ENCODE assay signal across 10 cellular contexts in genomic region chr11:72069200-72069599, GRCh38. TPM values are rescaled to one million over a fixed set of nuclear protein-coding genes. Genes with fewer than 3 reads are reported as not detected.
A peak's percentile ranks its signal among the peaks of the same experiment; 100 is the strongest.
DNase-seq lines count a peak whose midpoint lies in the region; ATAC-seq, FAIRE-seq and TF ChIP-seq lines count a peak whose summit lies in the region.
"Had no signal": no experiment of that assay in that cellular context is flagged by ENCODE, and none has a peak within 500 bp of the region (broad histone marks: within the 10 kb centered on the region; RNA-seq: fewer than 3 reads in every experiment).

No MANE protein-coding gene starts in this region.

- H3K27ac ChIP-seq in left ventricle myocardium inferior (replicated peaks) (peak overlapping the region; percentile 76), small intestine (ENCODE audit: low read depth in 1 of 2, low read length in 1 of 2) (peak overlapping the region; percentile 75 to 84)

- peaks cover 55% of the 10 kb centered on the region for H3K4me1 ChIP-seq in left ventricle myocardium inferior
- H3K4me1 ChIP-seq in small intestine (ENCODE audit: control insufficient read depth in 2 of 2, insufficient read depth in 1 of 2, low read depth in 1 of 2, low read length in 1 of 2), result peaks cover 1 to 12% of the 10 kb centered on the region in 2 donors

- no peaks in the 10 kb centered on the region for H3K27me3 ChIP-seq in left ventricle myocardium inferior (ENCODE audit: low read depth)
- no peaks in the 10 kb centered on the region for H3K27me3 ChIP-seq in small intestine (ENCODE audit: control insufficient read depth in 2 of 2, insufficient read depth in 2 of 2, low read length in 2 of 2)

- ATAC-seq in GM19463 (IDR thresholded peaks at IDR 0.05; ENCODE audit: unreplicated experiment) (peak; percentile 22), GM21825 (IDR thresholded peaks at IDR 0.05; ENCODE audit: unreplicated experiment) (no peak)
- ATAC-seq in activated T-helper 17 cell treated with anti-CD3 and anti-CD28 coated beads, Interleukin-2, amount 50 U/mL, for 72 hours (replicated peaks), result peak; percentile 67

- TF ChIP-seq CTCF in left ventricle myocardium inferior (IDR thresholded peaks at IDR 0.05; ENCODE audit: borderline replicate concordance), result no peak

- no peak for FAIRE-seq in small intestine (lab: Jason Lieb, UNC)

- DNase-seq in left ventricle myocardium inferior (no peak), small intestine (no peak), inferior parietal cortex (ENCODE audit: extremely low spot score) (no peak), DMS79 treated with DMSO at 0.1 percent for 48 hours (lab: John Stamatoyannopoulos, UW) (no peak)
- DNase-seq in activated naive CD4-positive, alpha-beta T cell treated with anti-CD3 and anti-CD28 coated beads for 36 hours, result no peak
- DNase-seq: activated CD8-positive, alpha-beta memory T cell treated with anti-CD3 and anti-CD28 coated beads, Interleukin-2, amount 50 U/mL, for 4 hours; NCI-H1105 treated with DMSO at 0.1 percent for 48 hours had no signal

- peaks cover 76% of the 10 kb centered on the region for H3K36me3 Mint-ChIP-seq in activated T-helper 17 cell treated with anti-CD3 and anti-CD28 coated beads, Interleukin-2, amount 50 U/mL, for 72 hours (ENCODE audit: low read depth)
- H3K36me3 Mint-ChIP-seq in activated naive CD4-positive, alpha-beta T cell treated with anti-CD3 and anti-CD28 coated beads for 36 hours (ENCODE audit: low read depth), result peaks cover 25% of the 10 kb centered on the region

- intact Hi-C loops in left ventricle myocardium inferior (cut with micrococcal nuclease), result no loop called here
- intact Hi-C loops in activated naive CD4-positive, alpha-beta T cell treated with anti-CD3 and anti-CD28 coated beads for 36 hours (cut with micrococcal nuclease), result no loop called here

- H3K27me3 Mint-ChIP-seq in activated T-helper 17 cell treated with anti-CD3 and anti-CD28 coated beads, Interleukin-2, amount 50 U/mL, for 72 hours, result no peaks in the 10 kb centered on the region
- H3K27me3 Mint-ChIP-seq in activated naive CD4-positive, alpha-beta T cell treated with anti-CD3 and anti-CD28 coated beads for 36 hours (ENCODE audit: low read depth), result no peaks in the 10 kb centered on the region

- peak overlapping the region; percentile 71 for H3K4me3 Mint-ChIP-seq in activated T-helper 17 cell treated with anti-CD3 and anti-CD28 coated beads, Interleukin-2, amount 50 U/mL, for 72 hours
- no peak overlapping the region for H3K4me3 Mint-ChIP-seq in activated naive CD4-positive, alpha-beta T cell treated with anti-CD3 and anti-CD28 coated beads for 36 hours

- H3K4me1 Mint-ChIP-seq in activated T-helper 17 cell treated with anti-CD3 and anti-CD28 coated beads, Interleukin-2, amount 50 U/mL, for 72 hours, result peaks cover 43% of the 10 kb centered on the region
- H3K4me1 Mint-ChIP-seq in activated naive CD4-positive, alpha-beta T cell treated with anti-CD3 and anti-CD28 coated beads for 36 hours (ENCODE audit: low read depth), result peaks cover 38% of the 10 kb centered on the region

- peak overlapping the region; percentile 84 for H3K27ac Mint-ChIP-seq in activated T-helper 17 cell treated with anti-CD3 and anti-CD28 coated beads, Interleukin-2, amount 50 U/mL, for 72 hours
- no peak overlapping the region for H3K27ac Mint-ChIP-seq in activated naive CD4-positive, alpha-beta T cell treated with anti-CD3 and anti-CD28 coated beads for 36 hours

- H3K9me3 ChIP-seq in left ventricle myocardium inferior (replicated peaks) (no peaks in the 10 kb centered on the region), small intestine (ENCODE audit: control insufficient read depth, low read depth) (no peaks in the 10 kb centered on the region)

- CTCF ChIA-PET in activated naive CD4-positive, alpha-beta T cell treated with anti-CD3 and anti-CD28 coated beads for 36 hours (lab: Charles Lee), result interaction anchor here (1.0 to 1.8 kb wide), 3 partner anchors 9 to 45 kb away, joined by 3 to 5 read pairs (median 4); no protein-coding TSS in a partner anchor

- H3K9me3 Mint-ChIP-seq in activated T-helper 17 cell treated with anti-CD3 and anti-CD28 coated beads, Interleukin-2, amount 50 U/mL, for 72 hours, result no peaks in the 10 kb centered on the region
- no peaks in the 10 kb centered on the region for H3K9me3 Mint-ChIP-seq in activated naive CD4-positive, alpha-beta T cell treated with anti-CD3 and anti-CD28 coated beads for 36 hours

- H3K36me3 ChIP-seq in left ventricle myocardium inferior (no peaks in the 10 kb centered on the region), small intestine (ENCODE audit: control insufficient read depth in 2 of 2, insufficient read depth in 2 of 2, low read length in 2 of 2) (no peaks in the 10 kb centered on the region)

- H3K4me3 ChIP-seq in left ventricle myocardium inferior, result peak overlapping the region; percentile 24
- H3K4me3 ChIP-seq in small intestine (ENCODE audit: low read depth in 1 of 2, low read length in 2 of 2), result no peak overlapping the region

RNA-seq across cellular contexts. Expression of gene NUMA1, which starts 11.1 kb away (rescaled TPM):
- total RNA-seq in activated T-helper 17 cell treated with anti-CD3 and anti-CD28 coated beads, Interleukin-2, amount 50 U/mL, for 72 hours, result 100 to 1,000 TPM; 179 to 277 TPM
- total RNA-seq in left ventricle myocardium inferior, result 82.5 TPM
- polyA plus RNA-seq in small intestine, result 100 to 1,000 TPM in 2 of 3 donors, 10 to 100 TPM in 1; 68.1 to 121 (median 117) TPM
- total RNA-seq in activated naive CD4-positive, alpha-beta T cell treated with anti-CD3 and anti-CD28 coated beads for 36 hours, result 100 to 1,000 TPM; 189 to 194 TPM

RNA-seq across cellular contexts. Expression of gene LRRC51, which starts 11.4 kb away (rescaled TPM):
- total RNA-seq in activated T-helper 17 cell treated with anti-CD3 and anti-CD28 coated beads, Interleukin-2, amount 50 U/mL, for 72 hours, result 1 to 10 TPM; 3.3 to 5.4 TPM
- 3.5 TPM for total RNA-seq in left ventricle myocardium inferior
- polyA plus RNA-seq in small intestine, result 1 to 10 TPM; 3.8 to 5.9 (median 5.3) TPM
- total RNA-seq in activated naive CD4-positive, alpha-beta T cell treated with anti-CD3 and anti-CD28 coated beads for 36 hours, result 1 to 10 TPM; 6.8 to 8.3 TPM

RNA-seq across cellular contexts. Expression of gene LAMTOR1, which starts 33.9 kb away (rescaled TPM):
- 10 to 100 TPM; 53.4 to 69.1 TPM for total RNA-seq in activated T-helper 17 cell treated with anti-CD3 and anti-CD28 coated beads, Interleukin-2, amount 50 U/mL, for 72 hours
- total RNA-seq in left ventricle myocardium inferior, result 82.0 TPM
- polyA plus RNA-seq in small intestine, result 100 to 1,000 TPM; 118 to 149 (median 120) TPM
- total RNA-seq in activated naive CD4-positive, alpha-beta T cell treated with anti-CD3 and anti-CD28 coated beads for 36 hours, result 10 to 100 TPM; 39.1 to 41.8 TPM

RNA-seq across cellular contexts. Expression of gene TOMT, which starts 36.5 kb away (rescaled TPM):
- under 1 TPM in 1 of 2 donors, not detected in 1; 0.26 TPM for total RNA-seq in activated T-helper 17 cell treated with anti-CD3 and anti-CD28 coated beads, Interleukin-2, amount 50 U/mL, for 72 hours
- total RNA-seq in left ventricle myocardium inferior, result not detected
- polyA plus RNA-seq in small intestine, result not detected
- not detected for total RNA-seq in activated naive CD4-positive, alpha-beta T cell treated with anti-CD3 and anti-CD28 coated beads for 36 hours

RNA-seq across cellular contexts. Expression of gene ANAPC15, which starts 43.3 kb away (rescaled TPM):
- 10 to 100 TPM; 35.5 to 65.6 TPM for total RNA-seq in activated T-helper 17 cell treated with anti-CD3 and anti-CD28 coated beads, Interleukin-2, amount 50 U/mL, for 72 hours
- 43.9 TPM for total RNA-seq in left ventricle myocardium inferior
- 10 to 100 TPM; 62.7 to 83.0 (median 68.7) TPM for polyA plus RNA-seq in small intestine
- total RNA-seq in activated naive CD4-positive, alpha-beta T cell treated with anti-CD3 and anti-CD28 coated beads for 36 hours, result 10 to 100 TPM; 69.1 to 70.3 TPM
